20 cellular contexts compared by ENCODE assay signal in the genomic region with DNA sequence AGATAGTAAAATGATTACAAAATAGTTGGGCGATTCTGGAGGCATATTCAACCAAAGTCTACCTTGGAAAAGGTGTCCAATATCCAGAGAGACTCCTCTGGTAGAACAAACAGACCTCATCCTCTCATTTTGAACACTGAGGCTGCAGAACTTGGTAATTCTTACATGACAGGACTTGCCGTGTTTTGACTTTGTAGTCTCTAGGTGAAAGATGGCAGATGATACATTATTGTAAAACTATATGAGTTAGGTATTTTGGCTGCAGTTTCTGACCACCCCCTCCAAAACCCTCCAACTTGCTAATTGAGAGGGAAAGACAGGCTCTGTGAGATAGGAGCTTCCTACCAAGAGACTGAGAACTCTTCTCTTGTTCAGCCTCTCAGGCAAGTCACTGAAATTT. TPM values are rescaled to one million over a fixed set of nuclear protein-coding genes. Genes with fewer than 3 reads are reported as not detected.
A peak's percentile ranks its signal among the peaks of the same experiment; 100 is the strongest.
DNase-seq lines count a peak whose midpoint lies in the region; ATAC-seq, FAIRE-seq and TF ChIP-seq lines count a peak whose summit lies in the region.
"Had no signal": no experiment of that assay in that cellular context is flagged by ENCODE, and none has a peak within 500 bp of the region (broad histone marks: within the 10 kb centered on the region; RNA-seq: fewer than 3 reads in every experiment).

No MANE protein-coding gene starts in this region.

- peak overlapping the region; percentile 60 for H3K4me2 ChIP-seq in keratinocyte (ENCODE audit: control insufficient read depth, extremely low read depth, insufficient read depth, low read depth, low read length)

- H3K27ac ChIP-seq in HUES64 (ENCODE audit: low read depth, low read length) = 0 out of 2 replicates have a peak overlapping the region, but pooled peaks have one; percentile 21
- H3K27ac ChIP-seq in keratinocyte (ENCODE audit: control insufficient read depth, insufficient read depth, low read length) = peak overlapping the region; percentile 68
- H3K27ac ChIP-seq in stomach = peak overlapping the region; percentile 24 to 72 (median 37)
- H3K27ac ChIP-seq: coronary artery, ovary, testis had no signal

- intact Hi-C loops in MCF 10A (cut with micrococcal nuclease) (no loop called here), stomach (cut with DNase I; ENCODE audit: low total_unique reads) (loop anchor here (10.0 kb wide), 1 partner anchor 52 kb away; no protein-coding TSS in a partner anchor), cardiac septum (cut with DNase I) (no loop called here)

- peaks cover 10% of the 10 kb centered on the region for H4K20me1 ChIP-seq in keratinocyte (ENCODE audit: control insufficient read depth, extremely low read depth, insufficient read depth, low read length)

- H3K4me1 Mint-ChIP-seq in MCF 10A (ENCODE audit: insufficient read depth, unreplicated experiment) = peaks cover 15% of the 10 kb centered on the region

- H3K9ac ChIP-seq in HUES64 (ENCODE audit: low read depth, low read length) (no peak overlapping the region), keratinocyte (ENCODE audit: control insufficient read depth, extremely low read depth, insufficient read depth, low read length) (peak overlapping the region; percentile 9)

- no peaks in the 10 kb centered on the region for H3K27me3 Mint-ChIP-seq in MCF 10A (ENCODE audit: insufficient read depth, unreplicated experiment)
- H3K27me3 Mint-ChIP-seq: natural killer cell treated with Interleukin-12 subunit alpha and Interleukin-12 subunit beta and Interleukin-15 and Interleukin-18, amount 100 ng/mL, for 72 hours had no signal

- TF ChIP-seq EP300 in stomach (IDR thresholded peaks at IDR 0.05) = no peak

- H3K4me3 ChIP-seq in HUES64 (ENCODE audit: low read length) (no peak overlapping the region), keratinocyte (ENCODE audit: control insufficient read depth in 2 of 3, extremely low read depth in 1 of 3, insufficient read depth in 2 of 3, low read depth in 1 of 3, low read length in 3 of 3) (no peak overlapping the region), stomach (no peak overlapping the region)
- H3K4me3 ChIP-seq: body of pancreas, coronary artery, K562, ovary, testis had no signal

- no peak for ATAC-seq in HG03342 (IDR thresholded peaks at IDR 0.05; ENCODE audit: unreplicated experiment)
- ATAC-seq: activated naive CD4-positive, alpha-beta T cell treated with anti-CD3 and anti-CD28 coated beads, Interleukin-2, amount 50 U/mL, for 72 hours; activated T-cell treated with anti-CD3 and anti-CD28 coated beads, Interleukin-2, amount 50 U/mL, for 72 hours; K562; natural killer cell treated with Interleukin-12 subunit alpha and Interleukin-12 subunit beta and Interleukin-15 and Interleukin-18, amount 100 ng/mL, for 72 hours had no signal

- H3K27me3 ChIP-seq in HUES64 (ENCODE audit: insufficient read depth, low read length) = no peaks in the 10 kb centered on the region
- no peaks in the 10 kb centered on the region for H3K27me3 ChIP-seq in keratinocyte (ENCODE audit: control insufficient read depth, extremely low read depth, insufficient read depth, low read length)
- H3K27me3 ChIP-seq in stomach = no peaks in the 10 kb centered on the region
- H3K27me3 ChIP-seq: body of pancreas, ovary, testis had no signal

- WGBS in HUES64 = 90% methylated on average over 2 of the region's 2 CpGs
- WGBS in stomach, 5 donors = 47 to 60% (median 52%) methylated on average over 2 of the region's 2 CpGs

- dilution Hi-C loops in keratinocyte (cut with MboI; ENCODE audit: extremely low pct_ligation_motif_present, low sequenced_read_pairs) = no loop called here

- TF ChIP-seq POLR2A in stomach (IDR thresholded peaks at IDR 0.05) = no peak

- no peak overlapping the region for H3K4me3 Mint-ChIP-seq in MCF 10A (ENCODE audit: unreplicated experiment)
- H3K4me3 Mint-ChIP-seq: activated T-cell treated with anti-CD3 and anti-CD28 coated beads, Interleukin-2, amount 50 U/mL, for 72 hours; natural killer cell treated with Interleukin-12 subunit alpha and Interleukin-12 subunit beta and Interleukin-15 and Interleukin-18, amount 100 ng/mL, for 72 hours; T-helper 2 cell treated with Interferon-gamma antibody and Interleukin-4, amounts not matched to agents 5 μg/mL and 100 μg/mL, for 36 hours had no signal

- POLR2A ChIA-PET in MCF 10A (lab: Yijun Ruan, JAX) = interaction anchor here (0.8 to 2.0 kb wide), 3 partner anchors 9 to 91 kb away, joined by 3 to 13 read pairs (median 6); no protein-coding TSS in a partner anchor

- H3K4me1 ChIP-seq in HUES64 (ENCODE audit: insufficient read depth, low read length) = peaks cover 22% of the 10 kb centered on the region
- H3K4me1 ChIP-seq in keratinocyte (ENCODE audit: control insufficient read depth, extremely low read depth, insufficient read depth, low read length) = peaks cover 37% of the 10 kb centered on the region
- H3K4me1 ChIP-seq in stomach = peaks cover 57 to 80% (median 67%) of the 10 kb centered on the region in 4 donors

- no peak overlapping the region for H2AFZ ChIP-seq in keratinocyte (ENCODE audit: control insufficient read depth, low read length)

- CTCF ChIA-PET in MCF 10A (lab: Yijun Ruan, JAX) = interaction anchor here (1.0 to 3.1 kb wide), 4 partner anchors 9 to 94 kb away, joined by 4 to 12 read pairs (median 6); no protein-coding TSS in a partner anchor

- H3K9me3 Mint-ChIP-seq in MCF 10A (ENCODE audit: unreplicated experiment) = no peaks in the 10 kb centered on the region
- H3K9me3 Mint-ChIP-seq: activated T-cell treated with anti-CD3 and anti-CD28 coated beads, Interleukin-2, amount 50 U/mL, for 72 hours; natural killer cell treated with Interleukin-12 subunit alpha and Interleukin-12 subunit beta and Interleukin-15 and Interleukin-18, amount 100 ng/mL, for 72 hours; T-helper 2 cell treated with Interferon-gamma antibody and Interleukin-4, amounts not matched to agents 5 μg/mL and 100 μg/mL, for 36 hours had no signal

- no peaks in the 10 kb centered on the region for H3K9me1 ChIP-seq in keratinocyte (ENCODE audit: control insufficient read depth, extremely low read depth, insufficient read depth, low read length)

- no peak for DNase-seq in MCF 10A (ENCODE audit: unreplicated experiment)
- no peak for DNase-seq in keratinocyte (ENCODE audit: low read depth, low spot score)
- DNase-seq in stomach = no peak
- no peak for DNase-seq in activated CD8-positive, alpha-beta memory T cell treated with anti-CD3 and anti-CD28 coated beads for 24 hours
- no peak for DNase-seq in activated CD4-positive, alpha-beta T cell treated with anti-CD3 and anti-CD28 coated beads for 1 hour
- DNase-seq in cardiac septum (ENCODE audit: low spot score) = no peak
- DNase-seq: activated T-cell treated with anti-CD3 and anti-CD28 coated beads, Interleukin-2, amount 50 U/mL, for 72 hours; GF-D8; H7; NCI-H524 treated with DMSO at 0.1 percent for 48 hours; ovary; testis had no signal

- peaks cover 18% of the 10 kb centered on the region for H3K79me2 ChIP-seq in keratinocyte (ENCODE audit: control insufficient read depth, insufficient read depth, low read length)

- FAIRE-seq in keratinocyte (lab: Jason Lieb, UNC) = peak; percentile 32
- FAIRE-seq: K562 had no signal

- TF ChIP-seq CTCF in MCF 10A (IDR thresholded peaks at IDR 0.05; ENCODE audit: unreplicated experiment) = no peak
- TF ChIP-seq CTCF in keratinocyte (optimal IDR thresholded peaks at IDR 0.05 in 1 of 3, IDR thresholded peaks at IDR 0.05 in 1 of 3, conservative IDR thresholded peaks at IDR 0.05 in 1 of 3; ENCODE audit: extremely low read depth in 1 of 3, insufficient read depth in 2 of 3, low read length in 3 of 3) = no peak
- no peak for TF ChIP-seq CTCF in stomach (IDR thresholded peaks at IDR 0.05)

- H3K36me3 ChIP-seq in HUES64 (ENCODE audit: insufficient read depth, low read length) (peaks cover 86% of the 10 kb centered on the region), keratinocyte (ENCODE audit: control insufficient read depth in 2 of 2, extremely low read depth in 1 of 2, insufficient read depth in 2 of 2, low read length in 2 of 2) (peaks cover 16 to 28% of the 10 kb centered on the region in 2 experiments), stomach (peaks cover 32 to 75% (median 65%) of the 10 kb centered on the region in 4 donors)
- H3K36me3 ChIP-seq: ovary had no signal

- peaks cover 91% of the 10 kb centered on the region for H3K36me3 Mint-ChIP-seq in MCF 10A (ENCODE audit: insufficient read depth, unreplicated experiment)

- H3K9me3 ChIP-seq in HUES64 (ENCODE audit: insufficient read depth, low read depth, low read length) = no peaks in the 10 kb centered on the region
- H3K9me3 ChIP-seq in keratinocyte (ENCODE audit: control insufficient read depth, low read depth, low read length) = no peaks in the 10 kb centered on the region
- no peaks in the 10 kb centered on the region for H3K9me3 ChIP-seq in stomach
- H3K9me3 ChIP-seq: body of pancreas, ovary, testis had no signal

- peak overlapping the region; percentile 79 for H3K27ac Mint-ChIP-seq in MCF 10A (ENCODE audit: low read depth, unreplicated experiment)
- H3K27ac Mint-ChIP-seq: activated naive CD4-positive, alpha-beta T cell treated with anti-CD3 and anti-CD28 coated beads, Interleukin-2, amount 50 U/mL, for 72 hours; natural killer cell treated with Interleukin-12 subunit alpha and Interleukin-12 subunit beta and Interleukin-15 and Interleukin-18, amount 100 ng/mL, for 72 hours; T-helper 2 cell treated with Interferon-gamma antibody and Interleukin-4, amounts not matched to agents 5 μg/mL and 100 μg/mL, for 36 hours had no signal

- no TSS peak for BruUV-seq in MCF 10A (replicated peaks; lab: Mats Ljungman, UMichigan)

RNA-seq across cellular contexts. Expression of gene SAE1, which starts 22.6 kb away (rescaled TPM):
- polyA plus RNA-seq in HUES64 (2013, experiment 1 of 2) = 192 TPM
- polyA plus RNA-seq in HUES64 (2013, experiment 2 of 2) = 205 TPM
- total RNA-seq in MCF 10A (2022) = 76.1 and 81.7 TPM in 2 replicates
- polyA plus RNA-seq in keratinocyte = 58.7 to 107 TPM (median 102 TPM) in 3 replicates
- polyA plus RNA-seq in keratinocyte (2011; ENCODE audit: low read depth) = 22.6 TPM
- 78.1 and 80.2 TPM in 2 replicates for polyA plus RNA-seq in keratinocyte (2011; cell fraction: cytosol; rRNA removed)
- polyA plus RNA-seq in keratinocyte (2011; cell fraction: nucleus; rRNA removed) = 51.1 and 61.4 TPM in 2 replicates
- 47.7 and 86.4 TPM in 2 replicates for polyA plus RNA-seq in keratinocyte (2012; ENCODE audit: low replicate concordance)
- 41.4 to 55.0 TPM (median 42.4 TPM) in 3 replicates for polyA minus RNA-seq in keratinocyte
- polyA minus RNA-seq in keratinocyte (2011; cell fraction: cytosol; rRNA and poly(A)+ RNA removed) = 32.4 TPM
- polyA minus RNA-seq in keratinocyte (2011; cell fraction: nucleus; rRNA and poly(A)+ RNA removed) = 11.6 and 20.2 TPM in 2 replicates
- total RNA-seq in stomach = 100 to 1,000 TPM in 1 of 5 donors, 10 to 100 TPM in 4; 16.2 to 373 (median 38.7) TPM
- 10 to 100 TPM; 37.8 to 53.9 (median 48.4) TPM for polyA plus RNA-seq in stomach
- total RNA-seq in cardiac septum = 45.0 TPM

RNA-seq across cellular contexts. Expression of gene ZC3H4, which starts 39.7 kb away (rescaled TPM):
- 25.7 TPM for polyA plus RNA-seq in HUES64 (2013, experiment 1 of 2)
- polyA plus RNA-seq in HUES64 (2013, experiment 2 of 2) = 27.1 TPM
- 41.4 and 41.8 TPM in 2 replicates for total RNA-seq in MCF 10A (2022)
- 2.9 to 12.6 TPM (median 5.6 TPM) in 3 replicates for polyA plus RNA-seq in keratinocyte
- polyA plus RNA-seq in keratinocyte (2011; ENCODE audit: low read depth) = 14.6 TPM
- 5.8 and 6.6 TPM in 2 replicates for polyA plus RNA-seq in keratinocyte (2011; cell fraction: cytosol; rRNA removed)
- polyA plus RNA-seq in keratinocyte (2011; cell fraction: nucleus; rRNA removed) = 21.0 and 21.7 TPM in 2 replicates
- polyA plus RNA-seq in keratinocyte (2012; ENCODE audit: low replicate concordance) = 11.7 and 33.6 TPM in 2 replicates
- polyA minus RNA-seq in keratinocyte = 4.5 to 37.4 TPM (median 8.4 TPM) in 3 replicates
- polyA minus RNA-seq in keratinocyte (2011; cell fraction: cytosol; rRNA and poly(A)+ RNA removed) = 13.8 TPM
- polyA minus RNA-seq in keratinocyte (2011; cell fraction: nucleus; rRNA and poly(A)+ RNA removed) = 13.6 and 27.9 TPM in 2 replicates
- 10 to 100 TPM; 14.7 to 78.5 (median 38.8) TPM for total RNA-seq in stomach
- polyA plus RNA-seq in stomach = 1 to 10 TPM; 4.7 to 8.5 (median 5.7) TPM
- total RNA-seq in cardiac septum = 28.1 TPM
